ENCODE assay signal across 28 cellular contexts in genomic region chr20:19328676-19329075, GRCh38.
"Had no signal": no experiment of that assay in that cellular context is flagged by ENCODE, and none has a peak within 500 bp of the region (broad histone marks: within the 10 kb centered on the region; RNA-seq: fewer than 3 reads in every experiment).

No MANE protein-coding gene starts in this region.

- H3K36me3 Mint-ChIP-seq: naive thymus-derived CD4-positive, alpha-beta T cell; natural killer cell; neural progenitor cell; stimulated activated effector memory CD8-positive, alpha-beta T cell treated with anti-CD3 and anti-CD28 coated beads, Interleukin-12 subunit alpha, Interleukin-12 subunit beta, amount 100 ng/mL, for 72 hours; stimulated activated naive B cell treated with anti-CD40 and anti-IgM and Interleukin-4, amounts not matched to agents 10 μg/mL and 1 μg/mL and 100 μg/mL, for 72 hours had no signal

- H3K27ac ChIP-seq: neural progenitor cell, neutrophil, pancreas, prostate gland, right lobe of liver, sigmoid colon, stomach, thoracic aorta, thyroid gland, tibial nerve, upper lobe of right lung, uterus had no signal

- ATAC-seq: naive thymus-derived CD4-positive, alpha-beta T cell; natural killer cell; pancreas; right cardiac atrium; right lobe of liver; stimulated activated effector memory CD8-positive, alpha-beta T cell treated with anti-CD3 and anti-CD28 coated beads, Interleukin-12 subunit alpha, Interleukin-12 subunit beta, amount 100 ng/mL, for 72 hours; stimulated activated naive B cell treated with anti-CD40 and anti-IgM and Interleukin-4, amounts not matched to agents 10 μg/mL and 1 μg/mL and 100 μg/mL, for 72 hours; upper lobe of right lung had no signal

- H3K27me3 ChIP-seq: neural progenitor cell, neutrophil, pancreas, right lobe of liver, sigmoid colon, stomach, thyroid gland, tibial nerve, upper lobe of right lung, uterus had no signal

- H3K36me3 ChIP-seq: neural progenitor cell, neutrophil, pancreas, prostate gland, right lobe of liver, sigmoid colon, stomach, thoracic aorta, thyroid gland, tibial nerve, upper lobe of right lung, uterus had no signal

- H3K27ac Mint-ChIP-seq: naive thymus-derived CD4-positive, alpha-beta T cell; natural killer cell; nephron; neural progenitor cell; stimulated activated effector memory CD8-positive, alpha-beta T cell treated with anti-CD3 and anti-CD28 coated beads, Interleukin-12 subunit alpha, Interleukin-12 subunit beta, amount 100 ng/mL, for 72 hours; stimulated activated naive B cell treated with anti-CD40 and anti-IgM and Interleukin-4, amounts not matched to agents 10 μg/mL and 1 μg/mL and 100 μg/mL, for 72 hours; stimulated activated naive CD8-positive, alpha-beta T cell treated with anti-CD3 and anti-CD28 coated beads, Interleukin-15, Interleukin-2, amounts not matched to agents 100 ng/mL and 50 ng/mL, for 24 hours had no signal

- H3K9me3 Mint-ChIP-seq: nephron; neural progenitor cell; stimulated activated naive CD8-positive, alpha-beta T cell treated with anti-CD3 and anti-CD28 coated beads, Interleukin-15, Interleukin-2, amounts not matched to agents 100 ng/mL and 50 ng/mL, for 24 hours had no signal

- H3K4me1 Mint-ChIP-seq: naive thymus-derived CD4-positive, alpha-beta T cell; neural progenitor cell had no signal

- H3K9me3 ChIP-seq: neutrophil, pancreas, prostate gland, right lobe of liver, sigmoid colon, stomach, thoracic aorta, thyroid gland, tibial nerve, upper lobe of right lung, uterus had no signal

- H3K4me1 ChIP-seq: neural progenitor cell, pancreas, prostate gland, right lobe of liver, stomach, tibial nerve, uterus had no signal

- H3K4me3 ChIP-seq: neural progenitor cell, pancreas, prostate gland, right lobe of liver, sigmoid colon, stomach, thoracic aorta, thyroid gland, tibial nerve, upper lobe of right lung, uterus had no signal

- DNase-seq: naive thymus-derived CD4-positive, alpha-beta T cell; natural killer cell; nucleus accumbens; pancreas; retina; right cardiac atrium; right lobe of liver; sigmoid colon; small intestine; stimulated activated CD4-positive, alpha-beta T cell treated with anti-CD3 and anti-CD28 coated beads, Interleukin-15, amount 100 ng/mL, for 24 hours; stimulated activated CD4-positive, alpha-beta T cell treated with anti-CD3 and anti-CD28 coated beads, Interleukin-2, amount 100 ng/mL, for 24 hours; stimulated activated CD4-positive, alpha-beta T cell treated with anti-CD3 and anti-CD28 coated beads, Interleukin-2, amount 100 ng/mL, for 48 hours; stimulated activated CD4-positive, alpha-beta T cell treated with anti-CD3 and anti-CD28 coated beads, Interleukin-4, amount 100 ng/mL, for 24 hours; stimulated activated naive B cell treated with anti-CD40 and anti-IgM and Interleukin-4, amounts not matched to agents 10 μg/mL and 1 μg/mL and 100 μg/mL, for 72 hours; stimulated activated naive CD4-positive, alpha-beta T cell treated with Interleukin-2 at 50 U/mL for 16 hours; stomach; thyroid gland; trophoblast cell; upper lobe of right lung; uterus had no signal

- H3K4me3 Mint-ChIP-seq: natural killer cell; nephron; neural progenitor cell; stimulated activated effector memory CD8-positive, alpha-beta T cell treated with anti-CD3 and anti-CD28 coated beads, Interleukin-12 subunit alpha, Interleukin-12 subunit beta, amount 100 ng/mL, for 72 hours; stimulated activated naive B cell treated with anti-CD40 and anti-IgM and Interleukin-4, amounts not matched to agents 10 μg/mL and 1 μg/mL and 100 μg/mL, for 72 hours; stimulated activated naive CD8-positive, alpha-beta T cell treated with anti-CD3 and anti-CD28 coated beads, Interleukin-15, Interleukin-2, amounts not matched to agents 100 ng/mL and 50 ng/mL, for 24 hours had no signal
